ENCODE assay signal across 8 cellular contexts in the genomic region with DNA sequence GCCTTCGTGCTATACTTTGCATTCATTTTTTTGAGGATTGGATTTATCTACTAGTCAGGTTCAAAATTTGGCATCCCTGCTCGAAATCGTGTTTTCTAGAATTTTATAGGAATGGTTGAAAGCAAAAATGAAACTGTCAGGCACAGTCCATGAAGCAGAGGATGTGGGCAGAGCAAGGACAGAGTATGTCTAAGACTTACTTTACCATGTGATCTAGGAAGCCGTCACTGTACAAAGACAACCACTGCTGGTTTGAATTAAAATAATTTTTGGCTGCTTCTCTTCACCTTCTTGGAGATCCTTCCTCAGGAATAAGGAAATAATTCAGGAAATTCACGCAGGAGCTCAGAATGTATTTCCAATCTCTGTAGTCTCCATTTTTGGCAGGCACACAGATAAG. TPM values are rescaled to one million over a fixed set of nuclear protein-coding genes. Genes with fewer than 3 reads are reported as not detected.
A peak's percentile ranks its signal among the peaks of the same experiment; 100 is the strongest.
DNase-seq lines count a peak whose midpoint lies in the region; ATAC-seq and TF ChIP-seq lines count a peak whose summit lies in the region.

No MANE protein-coding gene starts in this region.

- WGBS in body of pancreas, 2 donors: 49 to 57% methylated on average over 5 of the region's 5 CpGs

- H3K9me3 ChIP-seq in SU-DHL-6 (ENCODE audit: insufficient read depth, low read length): no peaks in the 10 kb centered on the region
- H3K9me3 ChIP-seq in mucosa of stomach (ENCODE audit: control insufficient read depth, low read length): no peaks in the 10 kb centered on the region
- H3K9me3 ChIP-seq in body of pancreas: no peaks in the 10 kb centered on the region

- H4K20me1 ChIP-seq in SU-DHL-6 (ENCODE audit: low read depth, low read length): no peaks in the 10 kb centered on the region

- no peaks in the 10 kb centered on the region for H3K36me3 Mint-ChIP-seq in chondrocyte (ENCODE audit: low read depth)

- H3K79me2 ChIP-seq in SU-DHL-6 (ENCODE audit: insufficient read depth, low read length): no peaks in the 10 kb centered on the region

- TF ChIP-seq POLR2A in GM18505 (IDR thresholded peaks at IDR 0.05; ENCODE audit: borderline replicate concordance, extremely low read depth, insufficient read depth, insufficient read length): no peak
- no peak for TF ChIP-seq POLR2A in body of pancreas (IDR thresholded peaks at IDR 0.05)

- H2AFZ ChIP-seq in SU-DHL-6 (ENCODE audit: low read depth, low read length, severe bottlenecking): no peak overlapping the region

- intact Hi-C loops in body of pancreas (cut with DNase I): no loop called here

- H3K9me2 ChIP-seq in SU-DHL-6 (replicated peaks; ENCODE audit: insufficient read depth, low read length): no peaks in the 10 kb centered on the region

- H3K4me1 ChIP-seq in mucosa of stomach (ENCODE audit: control insufficient read depth, insufficient read depth, low read length) (no peaks in the 10 kb centered on the region), body of pancreas (no peaks in the 10 kb centered on the region)

- peak; percentile 47 for DNase-seq in H4 (ENCODE audit: low spot score)
- DNase-seq in body of pancreas: no peak
- no peak for DNase-seq in chondrocyte (ENCODE audit: low spot score)
- no peak for DNase-seq in KG1 (lab: John Stamatoyannopoulos, UW)
- no peak for DNase-seq in COLO829 (ENCODE audit: low spot score)

- H3K36me3 ChIP-seq in SU-DHL-6 (ENCODE audit: low read length): no peaks in the 10 kb centered on the region
- no peaks in the 10 kb centered on the region for H3K36me3 ChIP-seq in mucosa of stomach (ENCODE audit: control insufficient read depth, insufficient read depth, low read length)
- no peaks in the 10 kb centered on the region for H3K36me3 ChIP-seq in body of pancreas (replicated peaks in 1 of 2; ENCODE audit: insufficient read depth in 1 of 2, low read depth in 2 of 2)

- no peaks in the 10 kb centered on the region for H3K4me1 Mint-ChIP-seq in chondrocyte (ENCODE audit: low read depth)

- no peak for TF ChIP-seq CTCF in SU-DHL-6 (IDR thresholded peaks at IDR 0.05; ENCODE audit: insufficient read depth, low read length, poor library complexity, severe bottlenecking)
- TF ChIP-seq CTCF in body of pancreas (IDR thresholded peaks at IDR 0.05): no peak
- no peak for TF ChIP-seq CTCF in chondrocyte (IDR thresholded peaks at IDR 0.05)

- H3K4me3 Mint-ChIP-seq in chondrocyte (ENCODE audit: unreplicated experiment): no peak overlapping the region

- no peak overlapping the region for H3K27ac Mint-ChIP-seq in chondrocyte (ENCODE audit: unreplicated experiment)

- H3K4me2 ChIP-seq in SU-DHL-6 (ENCODE audit: low read depth, low read length, poor library complexity, severe bottlenecking): peak overlapping the region; percentile 4

- no peaks in the 10 kb centered on the region for H3K9me3 Mint-ChIP-seq in chondrocyte (ENCODE audit: low read depth)

- no peaks in the 10 kb centered on the region for H3K27me3 Mint-ChIP-seq in chondrocyte (ENCODE audit: low read depth)

- H3K9ac ChIP-seq in SU-DHL-6 (ENCODE audit: low read length): no peak overlapping the region
- H3K9ac ChIP-seq in mucosa of stomach (ENCODE audit: low read length): peak overlapping the region; percentile 43

- H3F3A ChIP-seq in SU-DHL-6 (ENCODE audit: insufficient read depth): 0 out of 2 replicates have a peak, but pooled peaks cover 3% of the 10 kb centered on the region

- H3K27me3 ChIP-seq in SU-DHL-6 (ENCODE audit: low read length) (no peaks in the 10 kb centered on the region), mucosa of stomach (ENCODE audit: control insufficient read depth, insufficient read depth, low read length) (no peaks in the 10 kb centered on the region), body of pancreas (no peaks in the 10 kb centered on the region)

- ATAC-seq in GM18505 (IDR thresholded peaks at IDR 0.05; ENCODE audit: unreplicated experiment): peak; percentile 74
- no peak for ATAC-seq in body of pancreas

- H3K4me3 ChIP-seq in SU-DHL-6 (ENCODE audit: insufficient read depth, low read length, poor library complexity, severe bottlenecking): no peak overlapping the region
- no peak overlapping the region for H3K4me3 ChIP-seq in mucosa of stomach (ENCODE audit: low read length)
- no peak overlapping the region for H3K4me3 ChIP-seq in body of pancreas

- H3K27ac ChIP-seq in SU-DHL-6 (ENCODE audit: low read depth, low read length): no peak overlapping the region
- H3K27ac ChIP-seq in body of pancreas: no peak overlapping the region

RNA-seq across cellular contexts. Expression of gene SGPP1, which starts 31.6 kb away (rescaled TPM):
- total RNA-seq in H4 (2014; rRNA removed; shearing (Covaris generic)): 18.1 and 23.8 TPM in 2 replicates
- total RNA-seq in body of pancreas: 10 to 100 TPM; 23.1 to 24.4 TPM
- total RNA-seq in chondrocyte: 16.5 to 23.3 TPM (median 23.1 TPM) in 3 replicates
